Comparison of ENCODE assay signal across 8 cellular contexts in the genomic region with DNA sequence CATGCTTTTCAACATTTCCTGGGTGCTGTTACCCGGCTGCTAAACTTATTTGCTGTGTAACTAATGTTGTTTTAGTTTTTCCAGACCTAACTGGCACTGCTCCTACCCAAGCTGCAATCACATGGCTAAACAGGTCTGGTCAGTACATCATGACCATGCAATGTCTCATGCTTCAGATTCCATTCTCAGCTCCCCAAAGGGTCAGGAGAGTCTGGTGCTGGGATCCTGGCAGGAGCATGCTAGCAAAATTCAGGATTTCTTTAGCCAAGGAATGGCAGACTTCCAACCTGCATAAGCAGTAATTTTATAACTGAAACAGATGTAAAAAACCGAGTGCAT. TPM values are rescaled to one million over a fixed set of nuclear protein-coding genes. Genes with fewer than 3 reads are reported as not detected.
A peak's percentile ranks its signal among the peaks of the same experiment; 100 is the strongest.
DNase-seq lines count a peak whose midpoint lies in the region; ATAC-seq, FAIRE-seq and TF ChIP-seq lines count a peak whose summit lies in the region.

No MANE protein-coding gene starts in this region.

- no peak for FAIRE-seq in HTR-8/SVneo (lab: Jason Lieb, UNC)

- ATAC-seq in Right ventricle myocardium inferior (peak; percentile 87), mucosa of descending colon (peak; percentile 40), GM21825 (IDR thresholded peaks at IDR 0.05; ENCODE audit: unreplicated experiment) (no peak)

- TF ChIP-seq CTCF in epithelial cell of proximal tubule (conservative IDR thresholded peaks at IDR 0.05; ENCODE audit: low read depth, low read length) (no peak), mucosa of descending colon (IDR thresholded peaks at IDR 0.05) (no peak)

- DNase-seq in Right ventricle myocardium inferior (ENCODE audit: missing footprints), result no peak
- DNase-seq in cardiac septum (ENCODE audit: low spot score), result no peak
- DNase-seq in epithelial cell of proximal tubule (ENCODE audit: low read depth), result peak; percentile 80
- peak in 1 of 3 donors; percentile 41 for DNase-seq in mucosa of descending colon
- no peak for DNase-seq in HTR-8/SVneo (ENCODE audit: insufficient read length, low spot score)
- DNase-seq in cerebellum (ENCODE audit: low spot score), result no peak
- DNase-seq in activated CD4-positive, alpha-beta T cell treated with anti-CD3 and anti-CD28 coated beads, Interleukin-2, amount 50 U/mL, for 1 hour, result no peak

- H3K9me3 ChIP-seq in mucosa of descending colon, result no peaks in the 10 kb centered on the region

- peaks cover 21% of the 10 kb centered on the region for H3K4me1 ChIP-seq in mucosa of descending colon (ENCODE audit: low read depth)

- H3K4me3 ChIP-seq in epithelial cell of proximal tubule (ENCODE audit: low read depth, low read length) (no peak overlapping the region), mucosa of descending colon (no peak overlapping the region)

- H3K36me3 ChIP-seq in mucosa of descending colon (ENCODE audit: low read depth), result no peaks in the 10 kb centered on the region

- intact Hi-C loops in Right ventricle myocardium inferior (cut with DNase I) (loop anchor here (5.0 to 10.0 kb wide), 3 partner anchors 61 to 358 kb away; no protein-coding TSS in a partner anchor), cardiac septum (cut with DNase I) (loop anchor here (5.0 to 10.0 kb wide), 4 partner anchors 81 to 388 kb away; a partner anchor contains a TSS), mucosa of descending colon (cut with DNase I, micrococcal nuclease) (loop anchor here in 1 of 2 donors (10.0 kb wide), 1 partner anchor 238 kb away; no protein-coding TSS in a partner anchor)

RNA-seq across cellular contexts. Expression of a gene that starts 12.6 kb away (rescaled TPM):
- total RNA-seq in Right ventricle myocardium inferior, result 1.8 TPM
- 1.5 TPM for total RNA-seq in cardiac septum
- total RNA-seq in epithelial cell of proximal tubule, result 33.7 and 75.8 TPM in 2 replicates
- total RNA-seq in mucosa of descending colon, result 10 to 100 TPM in 1 of 3 donors, 1 to 10 TPM in 2; 5.1 to 19.5 (median 9.5) TPM
- total RNA-seq in cerebellum, result 16.2 TPM
